Comparison of ENCODE assay signal across 9 cellular contexts in the genomic region with DNA sequence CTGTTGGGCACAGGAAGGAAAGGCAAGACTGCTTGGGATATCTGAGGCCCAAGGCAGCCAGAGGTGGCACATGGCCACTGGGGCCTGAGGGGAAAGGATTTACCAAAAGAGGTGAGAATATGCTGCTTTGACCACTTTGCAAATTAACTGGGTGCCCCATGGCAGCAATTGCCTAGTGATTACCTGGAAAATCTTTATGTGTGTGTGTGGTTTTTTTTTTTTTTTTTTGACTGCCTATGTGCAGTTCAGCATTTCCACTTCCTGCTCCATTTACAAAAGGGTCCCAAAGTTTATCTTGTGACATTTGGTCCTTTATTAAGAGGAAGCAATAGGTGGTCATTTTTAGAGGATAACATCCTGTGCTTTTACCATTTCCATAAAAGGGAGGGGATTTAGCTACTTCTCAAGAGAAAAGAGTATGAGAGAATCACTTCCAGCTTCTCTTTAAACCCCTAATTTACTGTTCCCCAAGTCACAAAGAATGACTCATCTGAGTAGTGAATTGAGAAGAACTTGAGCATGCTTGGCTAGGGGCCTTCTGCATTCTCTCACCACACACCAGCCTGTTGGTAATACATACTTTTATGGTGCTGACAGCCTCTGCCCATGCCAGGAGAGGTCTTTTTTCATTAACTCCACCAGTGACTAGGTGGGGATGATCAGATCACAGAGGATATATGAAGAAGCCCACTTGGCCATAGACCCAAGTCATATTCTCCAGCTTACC. TPM values are rescaled to one million over a fixed set of nuclear protein-coding genes. Genes with fewer than 3 reads are reported as not detected.
DNase-seq lines count a peak whose midpoint lies in the region; ATAC-seq, FAIRE-seq and TF ChIP-seq lines count a peak whose summit lies in the region.
"Had no signal": no experiment of that assay in that cellular context is flagged by ENCODE, and none has a peak within 500 bp of the region (broad histone marks: within the 10 kb centered on the region; RNA-seq: fewer than 3 reads in every experiment).

No MANE protein-coding gene starts in this region.

- H3K4me3 ChIP-seq in sigmoid colon: no peak overlapping the region

- H3K36me3 Mint-ChIP-seq in activated CD8-positive, alpha-beta T cell treated with anti-CD3 and anti-CD28 coated beads, Interleukin-2, amount 10 ng/mL, durations not matched to agents 7 days and 5 days (ENCODE audit: low read depth): no peaks in the 10 kb centered on the region

- no peaks in the 10 kb centered on the region for H3K9me3 Mint-ChIP-seq in activated CD8-positive, alpha-beta T cell treated with anti-CD3 and anti-CD28 coated beads, Interleukin-2, amount 10 ng/mL, durations not matched to agents 7 days and 5 days (ENCODE audit: insufficient read depth)

- H3K27me3 ChIP-seq in sigmoid colon: no peaks in the 10 kb centered on the region

- no peak for TF ChIP-seq EP300 in sigmoid colon (IDR thresholded peaks at IDR 0.05)

- FAIRE-seq in GM19239 (lab: Jason Lieb, UNC): no peak
- FAIRE-seq: colon had no signal

- no peak for TF ChIP-seq POLR2A in sigmoid colon (IDR thresholded peaks at IDR 0.05)

- H3K4me1 Mint-ChIP-seq in activated CD8-positive, alpha-beta T cell treated with anti-CD3 and anti-CD28 coated beads, Interleukin-2, amount 10 ng/mL, durations not matched to agents 7 days and 5 days (ENCODE audit: low read depth): peaks cover 37% of the 10 kb centered on the region

- ATAC-seq in GM18907 (IDR thresholded peaks at IDR 0.05; ENCODE audit: unreplicated experiment) (peak; percentile 95), HG03025 (IDR thresholded peaks at IDR 0.05; ENCODE audit: low FRiP score, unreplicated experiment) (peak; percentile 73)
- peak; percentile 85 for ATAC-seq in activated CD8-positive, alpha-beta T cell treated with anti-CD3 and anti-CD28 coated beads, Interleukin-2, amount 10 ng/mL, durations not matched to agents 7 days and 5 days

- DNase-seq in A172 (ENCODE audit: low spot score) (peak; percentile 1), sigmoid colon (no peak), cortex of kidney (lab: John Stamatoyannopoulos, UW) (no peak), GM19239 (ENCODE audit: insufficient read length, low spot score) (no peak), 8988T (no peak)
- DNase-seq in activated CD8-positive, alpha-beta T cell treated with anti-CD3 and anti-CD28 coated beads, Interleukin-2, amount 10 ng/mL, durations not matched to agents 7 days and 5 days: peak; percentile 54

- H3K4me1 ChIP-seq in sigmoid colon: peaks cover 0 to 15% (median 12%) of the 10 kb centered on the region in 4 donors

- POLR2A ChIA-PET in activated CD8-positive, alpha-beta T cell treated with anti-CD3 and anti-CD28 coated beads, Interleukin-2, amount 10 ng/mL, durations not matched to agents 7 days and 5 days (lab: Charles Lee): interaction anchor here (1.2 kb wide), 1 partner anchor 111 kb away, joined by 4 read pairs; a partner anchor contains a TSS

- H3K27ac ChIP-seq in sigmoid colon: peak overlapping the region in 2 of 4 donors; percentile 1 to 25

- H3K27me3 Mint-ChIP-seq in activated CD8-positive, alpha-beta T cell treated with anti-CD3 and anti-CD28 coated beads, Interleukin-2, amount 10 ng/mL, durations not matched to agents 7 days and 5 days (ENCODE audit: low read depth): peaks cover 2% of the 10 kb centered on the region

- no peak for TF ChIP-seq CTCF in sigmoid colon (IDR thresholded peaks at IDR 0.05)

- H3K9me3 ChIP-seq in sigmoid colon: no peaks in the 10 kb centered on the region

- peak overlapping the region; percentile 66 for H3K27ac Mint-ChIP-seq in activated CD8-positive, alpha-beta T cell treated with anti-CD3 and anti-CD28 coated beads, Interleukin-2, amount 10 ng/mL, durations not matched to agents 7 days and 5 days

- no peaks in the 10 kb centered on the region for H3K36me3 ChIP-seq in sigmoid colon

- intact Hi-C loops in sigmoid colon (cut with DNase I): no loop called here

- CTCF ChIA-PET in activated CD8-positive, alpha-beta T cell treated with anti-CD3 and anti-CD28 coated beads, Interleukin-2, amount 10 ng/mL, durations not matched to agents 7 days and 5 days (lab: Charles Lee): interaction anchor here (0.7 to 1.8 kb wide), 7 partner anchors 21 to 719 kb away, joined by 3 to 12 read pairs (median 4); a partner anchor contains a TSS

- H3K4me3 Mint-ChIP-seq in activated CD8-positive, alpha-beta T cell treated with anti-CD3 and anti-CD28 coated beads, Interleukin-2, amount 10 ng/mL, durations not matched to agents 7 days and 5 days: no peak overlapping the region

RNA-seq across cellular contexts. Expression of a gene that starts 52.1 kb away (rescaled TPM):
- 2.9 and 4.2 TPM in 2 replicates for total RNA-seq in A172 (2014; rRNA removed; shearing (Covaris generic))
- 1 to 10 TPM; 1.9 to 2.6 TPM for total RNA-seq in activated CD8-positive, alpha-beta T cell treated with anti-CD3 and anti-CD28 coated beads, Interleukin-2, amount 10 ng/mL, durations not matched to agents 7 days and 5 days
- total RNA-seq in sigmoid colon: 10 to 100 TPM; 39.3 to 87.3 (median 54.6) TPM
- 1 to 10 TPM in 2 of 3 donors, under 1 TPM in 1; 0.46 to 2.4 (median 1.2) TPM for polyA plus RNA-seq in sigmoid colon

Comparison
In these comparisons a context has a peak if more than half of its experiments do, and no peak if none do; other contexts are left out.
1. DNase-seq: peak in A172 (single experiment) and activated CD8-positive, alpha-beta T cell treated with anti-CD3 and anti-CD28 coated beads, Interleukin-2, amount 10 ng/mL, durations not matched to agents 7 days and 5 days (single experiment); none in sigmoid colon (single experiment), cortex of kidney (single experiment), GM19239 (single experiment) and 8988T (single experiment).
2. Peak in every context shown above with its lines, with median percentiles within 50 percentile points of each other: ATAC-seq.